In the genomic region with DNA sequence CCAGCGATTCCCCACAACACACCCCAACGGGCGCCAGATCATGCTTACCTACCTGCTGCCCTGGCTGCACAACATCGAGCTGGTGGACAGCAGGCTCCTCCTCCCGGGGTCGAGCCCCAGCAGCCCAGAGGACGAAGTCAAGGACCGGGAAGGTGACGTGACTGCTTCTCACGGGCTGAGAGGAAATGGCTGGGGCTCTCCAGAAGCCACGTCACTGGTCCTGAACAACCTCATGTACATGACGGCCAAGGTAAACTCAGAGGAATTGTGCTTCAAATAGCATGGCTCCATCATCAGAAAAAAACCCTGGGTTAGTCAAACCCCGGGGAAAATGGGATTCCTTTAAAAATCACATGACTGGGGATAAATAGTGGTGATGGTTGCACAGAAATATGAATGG, we compare ENCODE assay signal across 1 cellular context.
TF ChIP-seq lines count a peak whose summit lies in the region.

No MANE protein-coding gene starts in this region.

TF ChIP-seq in WTC11, 78 proteins besides CTCF, POLR2A, EP300 and RAD21 (continued from another document):
- TF ChIP-seq, protein P1, sequence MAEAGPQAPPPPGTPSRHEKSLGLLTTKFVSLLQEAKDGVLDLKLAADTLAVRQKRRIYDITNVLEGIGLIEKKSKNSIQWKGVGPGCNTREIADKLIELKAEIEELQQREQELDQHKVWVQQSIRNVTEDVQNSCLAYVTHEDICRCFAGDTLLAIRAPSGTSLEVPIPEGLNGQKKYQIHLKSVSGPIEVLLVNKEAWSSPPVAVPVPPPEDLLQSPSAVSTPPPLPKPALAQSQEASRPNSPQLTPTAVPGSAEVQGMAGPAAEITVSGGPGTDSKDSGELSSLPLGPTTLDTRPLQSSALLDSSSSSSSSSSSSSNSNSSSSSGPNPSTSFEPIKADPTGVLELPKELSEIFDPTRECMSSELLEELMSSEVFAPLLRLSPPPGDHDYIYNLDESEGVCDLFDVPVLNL (CRISPR knock-in tag; IDR thresholded peaks at IDR 0.05; ENCODE audit: borderline replicate concordance, low read depth), result no peak
- no peak for TF ChIP-seq FOXJ3 (CRISPR knock-in tag; IDR thresholded peaks at IDR 0.05; ENCODE audit: borderline replicate concordance)
- TF ChIP-seq, protein P2, sequence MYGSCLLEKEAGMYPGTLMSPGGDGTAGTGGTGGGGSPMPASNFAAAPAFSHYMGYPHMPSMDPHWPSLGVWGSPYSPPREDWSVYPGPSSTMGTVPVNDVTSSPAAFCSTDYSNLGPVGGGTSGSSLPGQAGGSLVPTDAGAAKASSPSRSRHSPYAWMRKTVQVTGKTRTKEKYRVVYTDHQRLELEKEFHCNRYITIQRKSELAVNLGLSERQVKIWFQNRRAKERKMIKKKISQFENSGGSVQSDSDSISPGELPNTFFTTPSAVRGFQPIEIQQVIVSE (CRISPR knock-in tag; IDR thresholded peaks at IDR 0.05; ENCODE audit: borderline replicate concordance), result no peak
- no peak for TF ChIP-seq EMX1 (CRISPR knock-in tag; IDR thresholded peaks at IDR 0.05)
- TF ChIP-seq ZNF263 (CRISPR knock-in tag; IDR thresholded peaks at IDR 0.05; ENCODE audit: low read depth), result no peak
- TF ChIP-seq RELA (CRISPR knock-in tag; IDR thresholded peaks at IDR 0.05; ENCODE audit: borderline replicate concordance), result no peak
